Comparison of ENCODE assay signal across 9 cellular contexts in the genomic region with DNA sequence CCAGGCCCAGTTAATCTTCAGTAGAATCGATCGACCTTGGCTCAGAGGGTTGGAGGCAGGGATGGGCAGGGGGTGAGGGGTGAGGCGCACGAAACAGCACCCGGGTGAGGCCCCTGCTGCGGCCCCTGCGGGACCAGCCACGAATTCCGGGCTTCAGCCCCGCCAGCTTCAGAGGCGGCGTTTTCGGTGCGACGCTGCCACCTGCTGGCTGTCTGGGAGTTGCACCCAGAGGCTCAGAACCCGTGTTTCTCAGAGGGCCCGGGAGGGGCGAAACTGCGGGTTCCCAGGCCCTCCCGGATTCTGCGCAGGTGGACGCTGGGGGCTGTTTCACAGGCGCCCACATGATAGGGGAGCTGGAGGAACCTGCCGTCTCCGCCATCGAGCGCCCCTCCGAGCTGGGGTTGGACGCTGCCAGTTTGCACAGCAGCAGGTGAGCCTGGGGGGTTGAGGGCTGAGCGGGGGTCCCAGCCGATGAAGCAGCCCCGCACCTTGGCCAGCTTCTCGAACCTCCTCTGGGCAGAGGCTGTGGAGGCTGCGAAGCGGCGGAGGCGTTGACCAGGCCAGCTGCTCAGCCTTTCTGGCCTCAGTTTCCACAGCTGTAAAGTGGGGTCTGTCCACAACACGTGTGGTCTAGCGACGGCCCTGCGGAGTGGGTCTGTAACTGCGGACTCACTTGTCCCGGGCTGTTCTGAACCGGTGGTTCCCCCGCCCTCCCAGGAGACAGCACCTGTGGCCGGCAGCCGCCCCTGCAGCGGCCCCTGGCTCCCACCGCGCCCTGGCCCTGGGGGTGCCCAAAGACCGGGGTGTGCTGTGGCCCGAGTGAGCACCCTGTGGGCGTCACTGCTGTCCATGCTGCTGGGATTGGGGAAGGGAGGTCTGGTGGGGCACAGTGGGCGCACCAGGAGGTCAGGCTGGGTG. TPM values are rescaled to one million over a fixed set of nuclear protein-coding genes. Genes with fewer than 3 reads are reported as not detected.
DNase-seq lines count a peak whose midpoint lies in the region; ATAC-seq and TF ChIP-seq lines count a peak whose summit lies in the region.
"Had no signal": no experiment of that assay in that cellular context is flagged by ENCODE, and none has a peak within 500 bp of the region (broad histone marks: within the 10 kb centered on the region; RNA-seq: fewer than 3 reads in every experiment).

No MANE protein-coding gene starts in this region.

- intact Hi-C loops in IMR-90 (cut with micrococcal nuclease), result loop anchor here (1.0 to 5.0 kb wide), 4 partner anchors 37 to 202 kb away; no protein-coding TSS in a partner anchor
- intact Hi-C loops in transverse colon (cut with DNase I; ENCODE audit: low total_unique reads), result loop anchor here (2.0 to 5.0 kb wide), 2 partner anchors 37 to 102 kb away; no protein-coding TSS in a partner anchor

- dilution Hi-C loops in IMR-90 (cut with HindIII; ENCODE audit: low sequenced_read_pairs, unreplicated experiment), result no loop called here

- peak overlapping the region; percentile 47 for H2AFZ ChIP-seq in IMR-90 (replicated peaks; ENCODE audit: low read length, poor library complexity)

- ATAC-seq in GM21528 (IDR thresholded peaks at IDR 0.05; ENCODE audit: low FRiP score, unreplicated experiment), result peak; percentile 45
- peak; percentile 96 for ATAC-seq in IMR-90 (ENCODE audit: low read depth)

- H3K36me3 Mint-ChIP-seq in osteocyte (ENCODE audit: unreplicated experiment), result peaks cover 2% of the 10 kb centered on the region

- H3K4me2 ChIP-seq in IMR-90 (ENCODE audit: low read depth, low read length), result peak overlapping the region; percentile 27; the same call in 1 of the 2 replicates

- H3K4ac ChIP-seq in IMR-90 (ENCODE audit: low read depth, low read length), result no peak overlapping the region

- no peak overlapping the region for H3K9ac ChIP-seq in IMR-90 (ENCODE audit: low read depth, low read length)

- H3K4me3 Mint-ChIP-seq in osteocyte (ENCODE audit: unreplicated experiment), result peak overlapping the region; percentile 50

- POLR2A ChIA-PET in IMR-90 (lab: Charles Lee; ENCODE audit: unreplicated experiment), result no interaction called here

- H3K9me3 ChIP-seq in IMR-90 (ENCODE audit: control insufficient read depth, insufficient read depth, low read length) (peaks cover 13% of the 10 kb centered on the region), transverse colon (peaks cover 0 to 4% of the 10 kb centered on the region in 2 donors)

- H2BK120ac ChIP-seq in IMR-90 (ENCODE audit: low read depth, low read length), result no peak overlapping the region

- H3K4me1 ChIP-seq in IMR-90 (ENCODE audit: control insufficient read depth, insufficient read depth, low read length) (no peaks in the 10 kb centered on the region), transverse colon (peaks cover 0 to 19% (median 18%) of the 10 kb centered on the region in 4 donors)

- CTCF ChIA-PET in IMR-90 (lab: Yijun Ruan, JAX), result interaction anchor here (1.0 to 1.9 kb wide), 3 partner anchors 37 to 141 kb away, joined by 3 to 12 read pairs (median 3); no protein-coding TSS in a partner anchor

- no peaks in the 10 kb centered on the region for H3K36me3 ChIP-seq in IMR-90 (ENCODE audit: control insufficient read depth, insufficient read depth, low read length)
- H3K36me3 ChIP-seq in transverse colon, result no peaks in the 10 kb centered on the region

- BruUV-seq in IMR-90 (replicated peaks; lab: Mats Ljungman, UMichigan), result no TSS peak

- DNase-seq in EL (peak; percentile 63), IMR-90 (peak; percentile 42), RPMI7951 (ENCODE audit: low read depth) (peak; percentile 60), fibroblast of villous mesenchyme (ENCODE audit: low read depth) (peak; percentile 57), osteocyte (ENCODE audit: extremely low spot score, unreplicated experiment) (no peak), transverse colon (peak; percentile 84)
- peak; percentile 72 to 80 for DNase-seq in activated T-helper 1 cell treated with anti-CD3 and anti-CD28 coated beads, Interleukin-2, amount 50 U/mL, for 16 hours (ENCODE audit: low read depth in 1 of 2, low spot score in 1 of 2)

- in situ Hi-C loops in IMR-90 (cut with MboI; ENCODE audit: low sequenced_read_pairs), result loop anchor here (25.0 kb wide), 1 partner anchor 322 kb away; no protein-coding TSS in a partner anchor
- in situ Hi-C loops in transverse colon (cut with MboI; ENCODE audit: low pct_ligation_motif_present in 1 of 4, low pct_unique_long_range_greater_than_20kb in 1 of 4, low sequenced_read_pairs in 3 of 4), result loop anchor here in 2 of 4 donors (25.0 kb wide), 1 partner anchor 122 kb away; no protein-coding TSS in a partner anchor

- 7% methylated on average over 29 of the region's 54 CpGs; no CpG with 5 or more reads in 1 of the 2 experiments for WGBS in IMR-90 (ENCODE audit: extremely low coverage in 2 of 2, insufficient read length in 1 of 2), 2 experiments
- 6% methylated on average over 42 of the region's 54 CpGs; no CpG with 5 or more reads in 1 of the 2 donors for WGBS in transverse colon (ENCODE audit: low coverage in 1 of 2), 2 donors

- H3K4me3 ChIP-seq in IMR-90 (ENCODE audit: insufficient read depth, low read depth, low read length) (no peak overlapping the region), fibroblast of villous mesenchyme (ENCODE audit: low read depth, low read length) (no peak overlapping the region), transverse colon (no peak overlapping the region)

- no peak overlapping the region for H2BK5ac ChIP-seq in IMR-90 (ENCODE audit: low read depth, low read length, poor library complexity, severe bottlenecking)

- no peak overlapping the region for H3K18ac ChIP-seq in IMR-90 (ENCODE audit: low read depth, low read length)

- H3K23ac ChIP-seq in IMR-90 (ENCODE audit: low read depth, low read length), result no peak overlapping the region

- H2AK9ac ChIP-seq in IMR-90 (replicated peaks; ENCODE audit: low read depth, low read length, poor library complexity), result no peak overlapping the region

- H3K9me1 ChIP-seq in IMR-90 (ENCODE audit: insufficient read depth, low read length), result no peaks in the 10 kb centered on the region

- H3K27ac ChIP-seq in IMR-90 (ENCODE audit: insufficient read depth, low read length) (no peak overlapping the region), transverse colon (no peak overlapping the region)
- H3K27ac ChIP-seq: skin epidermis had no signal

- H3K79me1 ChIP-seq in IMR-90 (ENCODE audit: low read depth in 1 of 2, low read length in 2 of 2), result no peaks in the 10 kb centered on the region

- no peak overlapping the region for H2BK20ac ChIP-seq in IMR-90 (ENCODE audit: low read depth, low read length)

- H2BK15ac ChIP-seq in IMR-90 (ENCODE audit: low read depth, low read length), result no peak overlapping the region

- H3K27me3 Mint-ChIP-seq in osteocyte (ENCODE audit: unreplicated experiment), result peaks cover 30% of the 10 kb centered on the region

- no peak overlapping the region for H4K8ac ChIP-seq in IMR-90 (ENCODE audit: low read depth in 2 of 2, low read length in 2 of 2)

- H3K27me3 ChIP-seq in IMR-90 (ENCODE audit: control insufficient read depth, insufficient read depth, low read length) (peaks cover 83% of the 10 kb centered on the region), transverse colon (peaks cover 100% of the 10 kb centered on the region)

- peaks cover 8% of the 10 kb centered on the region for H3K4me1 Mint-ChIP-seq in osteocyte (ENCODE audit: unreplicated experiment)

- H4K20me1 ChIP-seq in IMR-90 (ENCODE audit: insufficient read depth, low read length), result 0 out of 2 replicates have a peak, but pooled peaks cover 4% of the 10 kb centered on the region

- no peak overlapping the region for H4K5ac ChIP-seq in IMR-90 (ENCODE audit: low read depth, low read length)

- H3K56ac ChIP-seq in IMR-90 (ENCODE audit: extremely low read depth, insufficient read depth, low read length), result no peak overlapping the region

- no peak for TF ChIP-seq EP300 in transverse colon (IDR thresholded peaks at IDR 0.05; ENCODE audit: low read depth)

- TF ChIP-seq CTCF in IMR-90 (conservative IDR thresholded peaks at IDR 0.05; ENCODE audit: low read depth, low read length) (peak; percentile 95), fibroblast of villous mesenchyme (IDR thresholded peaks at IDR 0.05; ENCODE audit: insufficient read depth, low read depth, low read length) (peak; percentile 87), osteocyte (IDR thresholded peaks at IDR 0.05) (peak; percentile 96), transverse colon (IDR thresholded peaks at IDR 0.05) (peak; percentile 91 to 95 (median 93))

- H2AK5ac ChIP-seq in IMR-90 (ENCODE audit: low read depth, low read length), result no peak overlapping the region

- TF ChIP-seq RAD21 in IMR-90 (IDR thresholded peaks at IDR 0.05; ENCODE audit: low read length), result peak; percentile 95

- H4K91ac ChIP-seq in IMR-90 (ENCODE audit: insufficient read depth, low read depth, low read length), result no peak overlapping the region

- H3K14ac ChIP-seq in IMR-90 (replicated peaks; ENCODE audit: low read depth, low read length), result no peak overlapping the region

- H3K27ac Mint-ChIP-seq in osteocyte (ENCODE audit: unreplicated experiment), result no peak overlapping the region

- TF ChIP-seq POLR2A in IMR-90 (IDR thresholded peaks at IDR 0.05; ENCODE audit: low read depth, low read length), result no peak
- no peak for TF ChIP-seq POLR2A in transverse colon (IDR thresholded peaks at IDR 0.05)

- H3K9me3 Mint-ChIP-seq in osteocyte (ENCODE audit: unreplicated experiment), result peaks cover 9% of the 10 kb centered on the region

TF ChIP-seq in IMR-90, 13 proteins besides CTCF, POLR2A, EP300 and RAD21 (continues in another document):
- TF ChIP-seq FOS (IDR thresholded peaks at IDR 0.05; ENCODE audit: low read depth, low read length), result no peak

RNA-seq across cellular contexts. Expression of gene BHLHE23, which starts 2.5 kb away (rescaled TPM):
- total RNA-seq in IMR-90 (2012; rRNA removed) (not detected in 2 replicates), fibroblast of villous mesenchyme (not detected in 2 replicates), osteocyte (not detected in 2 replicates), transverse colon (not detected)
- not detected in 2 replicates for polyA plus RNA-seq in IMR-90 (2012; rRNA removed)
- not detected in 2 replicates for polyA plus RNA-seq in IMR-90 (2012; cell fraction: cytosol; rRNA removed)
- polyA plus RNA-seq in IMR-90 (2012; cell fraction: nucleus; rRNA removed; ENCODE audit: low replicate concordance), result not detected in 2 replicates
- not detected in 2 replicates for total RNA-seq in RPMI7951 (2014; rRNA removed; shearing (Covaris generic))

RNA-seq across cellular contexts. Expression of gene SLC17A9, which starts 56.8 kb away (rescaled TPM):
- total RNA-seq in IMR-90 (2012; rRNA removed), result 1.4 and 2.2 TPM in 2 replicates
- 14.4 and 17.3 TPM in 2 replicates for polyA plus RNA-seq in IMR-90 (2012; rRNA removed)
- polyA plus RNA-seq in IMR-90 (2012; cell fraction: cytosol; rRNA removed), result 3.7 and 5.8 TPM in 2 replicates
- polyA plus RNA-seq in IMR-90 (2012; cell fraction: nucleus; rRNA removed; ENCODE audit: low replicate concordance), result 68.1 and 209 TPM in 2 replicates
- 4.8 and 6.3 TPM in 2 replicates for total RNA-seq in RPMI7951 (2014; rRNA removed; shearing (Covaris generic))
- total RNA-seq in fibroblast of villous mesenchyme, result 23.7 and 24.8 TPM in 2 replicates
- not detected in 2 replicates for total RNA-seq in osteocyte
- total RNA-seq in transverse colon, result 10 to 100 TPM in 1 of 4 donors, 1 to 10 TPM in 3; 2.8 to 32.9 (median 4.6) TPM
